Comparison of ENCODE assay signal across 10 cellular contexts in the genomic region with DNA sequence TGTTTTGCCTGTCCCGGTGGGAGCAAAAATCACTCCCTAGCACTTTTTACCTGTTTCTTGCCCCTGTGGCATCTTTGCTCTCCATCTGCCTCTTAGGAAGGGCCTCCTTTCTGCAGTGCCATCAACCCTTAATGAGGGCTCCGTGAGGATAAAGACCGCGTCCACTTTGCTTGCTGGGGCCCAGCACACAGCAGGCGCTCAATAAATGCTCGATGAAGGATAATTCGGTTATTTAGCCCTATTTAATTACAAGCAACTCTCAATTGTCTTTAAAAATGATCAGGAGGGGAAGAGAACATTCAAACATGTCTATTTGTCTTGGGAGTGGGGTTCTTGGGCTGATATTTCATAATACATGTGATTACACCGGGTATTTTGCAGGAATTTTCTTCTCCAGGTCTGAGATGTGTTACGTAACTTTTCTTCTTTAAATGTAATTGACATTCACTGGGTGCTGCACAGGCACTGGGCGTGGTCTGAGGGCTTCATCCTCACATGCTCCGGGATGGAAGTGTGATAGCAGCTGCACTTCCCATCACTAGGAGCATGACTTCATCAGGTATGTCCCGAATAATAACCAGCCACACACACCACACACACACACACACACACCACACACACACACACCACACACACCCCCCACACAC. TPM values are rescaled to one million over a fixed set of nuclear protein-coding genes. Genes with fewer than 3 reads are reported as not detected.
A peak's percentile ranks its signal among the peaks of the same experiment; 100 is the strongest.
DNase-seq lines count a peak whose midpoint lies in the region; ATAC-seq and TF ChIP-seq lines count a peak whose summit lies in the region.
"Had no signal": no experiment of that assay in that cellular context is flagged by ENCODE, and none has a peak within 500 bp of the region (broad histone marks: within the 10 kb centered on the region; RNA-seq: fewer than 3 reads in every experiment).

No MANE protein-coding gene starts in this region.

- intact Hi-C loops in CD4-positive, alpha-beta memory T cell (cut with micrococcal nuclease): no loop called here
- intact Hi-C loops in breast epithelium (cut with DNase I; ENCODE audit: low total_unique reads): no loop called here

- CTCF ChIA-PET in CD4-positive, alpha-beta memory T cell (lab: Charles Lee; ENCODE audit: partially characterized antibody): interaction anchor here (0.6 kb wide), 1 partner anchor 901 kb away, joined by 3 read pairs; no protein-coding TSS in a partner anchor

- H3K4me3 ChIP-seq in CD4-positive, alpha-beta memory T cell (ENCODE audit: low read length in 2 of 2): peak overlapping the region in 1 of 2 donors; percentile 19
- H3K4me3 ChIP-seq in HUES6 (ENCODE audit: low read depth, low read length) (peak overlapping the region; percentile 61), breast epithelium (peak overlapping the region in 2 of 3 donors; percentile 30 to 53)

- peak overlapping the region; percentile 4 for H3K9ac ChIP-seq in HUES6 (ENCODE audit: low read length)

- DNase-seq in CD4-positive, alpha-beta memory T cell: no peak
- DNase-seq in breast epithelium (ENCODE audit: low spot score in 2 of 2) (no peak), nephron progenitor cell (no peak), NCI-H2196 treated with DMSO at 0.1 percent for 48 hours (lab: John Stamatoyannopoulos, UW; ENCODE audit: unreplicated experiment) (no peak)
- no peak for DNase-seq in activated effector memory CD4-positive, alpha-beta T cell treated with anti-CD3 and anti-CD28 coated beads, Interleukin-2, amount 50 U/mL, for 16 hours

- POLR2A ChIA-PET in CD4-positive, alpha-beta memory T cell (lab: Charles Lee; ENCODE audit: partially characterized antibody): no interaction called here

- no peak for TF ChIP-seq POLR2A in breast epithelium (IDR thresholded peaks at IDR 0.05)

- peaks cover 4 to 10% (median 9%) of the 10 kb centered on the region in 4 donors for H3K4me1 Mint-ChIP-seq in CD4-positive, alpha-beta memory T cell
- H3K4me1 Mint-ChIP-seq in nephron progenitor cell: peaks cover 10% of the 10 kb centered on the region

- H3K4me3 Mint-ChIP-seq in CD4-positive, alpha-beta memory T cell: peak overlapping the region in 7 of 8 donors; percentile 54 to 80 (median 74)
- H3K4me3 Mint-ChIP-seq in nephron progenitor cell: peak overlapping the region; percentile 81

- no peak overlapping the region for H3K27ac ChIP-seq in CD4-positive, alpha-beta memory T cell (ENCODE audit: low read depth, low read length)
- H3K27ac ChIP-seq in HUES6 (ENCODE audit: low read depth, low read length) (no peak overlapping the region), breast epithelium (no peak overlapping the region)
- H3K27ac ChIP-seq: vagina had no signal

- H3K27ac Mint-ChIP-seq in CD4-positive, alpha-beta memory T cell: no peak overlapping the region
- no peak overlapping the region for H3K27ac Mint-ChIP-seq in nephron progenitor cell

- ATAC-seq in GM19035 (IDR thresholded peaks at IDR 0.05; ENCODE audit: unreplicated experiment) (no peak), GM19467 (IDR thresholded peaks at IDR 0.05; ENCODE audit: unreplicated experiment) (no peak)

- H3K4me1 ChIP-seq in CD4-positive, alpha-beta memory T cell (ENCODE audit: insufficient read depth, low read length): peaks cover 10% of the 10 kb centered on the region
- H3K4me1 ChIP-seq in HUES6 (ENCODE audit: control insufficient read depth, insufficient read depth, low read length) (peaks cover 16% of the 10 kb centered on the region), breast epithelium (no peaks in the 10 kb centered on the region)

- peaks cover 0 to 2% (median 0%) of the 10 kb centered on the region in 8 donors for H3K9me3 Mint-ChIP-seq in CD4-positive, alpha-beta memory T cell
- H3K9me3 Mint-ChIP-seq in nephron progenitor cell: no peaks in the 10 kb centered on the region

- no peaks in the 10 kb centered on the region for H3K27me3 ChIP-seq in CD4-positive, alpha-beta memory T cell (ENCODE audit: insufficient read depth, low read length)
- 0 out of 2 replicates have a peak, but pooled peaks cover 6% of the 10 kb centered on the region for H3K27me3 ChIP-seq in HUES6 (ENCODE audit: control insufficient read depth, insufficient read depth, low read length)
- peaks cover 0 to 40% of the 10 kb centered on the region in 2 donors for H3K27me3 ChIP-seq in breast epithelium

- no peaks in the 10 kb centered on the region for H3K36me3 Mint-ChIP-seq in CD4-positive, alpha-beta memory T cell
- no peaks in the 10 kb centered on the region for H3K36me3 Mint-ChIP-seq in nephron progenitor cell (ENCODE audit: low read depth)
- H3K36me3 Mint-ChIP-seq: IgD-negative memory B cell had no signal

- H3K9me3 ChIP-seq in CD4-positive, alpha-beta memory T cell (ENCODE audit: control insufficient read depth in 1 of 2, low read length in 2 of 2): no peaks in the 10 kb centered on the region
- H3K9me3 ChIP-seq in HUES6 (ENCODE audit: control insufficient read depth, insufficient read depth, low read depth, low read length): no peaks in the 10 kb centered on the region
- no peaks in the 10 kb centered on the region for H3K9me3 ChIP-seq in breast epithelium
- H3K9me3 ChIP-seq: vagina had no signal

- peaks cover 35 to 62% of the 10 kb centered on the region in 2 donors for H3K27me3 Mint-ChIP-seq in CD4-positive, alpha-beta memory T cell
- peaks cover 80% of the 10 kb centered on the region for H3K27me3 Mint-ChIP-seq in nephron progenitor cell (ENCODE audit: low read depth, poor library complexity)

- H3K36me3 ChIP-seq in CD4-positive, alpha-beta memory T cell (ENCODE audit: insufficient read depth, low read length): no peaks in the 10 kb centered on the region
- H3K36me3 ChIP-seq in HUES6 (ENCODE audit: control insufficient read depth, insufficient read depth, low read length): no peaks in the 10 kb centered on the region
- no peaks in the 10 kb centered on the region for H3K36me3 ChIP-seq in breast epithelium
- H3K36me3 ChIP-seq: vagina had no signal

- TF ChIP-seq CTCF in breast epithelium (IDR thresholded peaks at IDR 0.05) (no peak), nephron progenitor cell (IDR thresholded peaks at IDR 0.05) (no peak)

RNA-seq across cellular contexts. Expression of gene NTNG2, which starts 19.8 kb away (rescaled TPM):
- 1 to 10 TPM; 5.9 to 8.8 TPM for total RNA-seq in CD4-positive, alpha-beta memory T cell
- polyA plus RNA-seq in CD4-positive, alpha-beta memory T cell: 1 to 10 TPM; 1.0 to 1.4 TPM
- 1 to 10 TPM in 1 of 3 donors, under 1 TPM in 2; under 0.01 to 1.9 (median 0.29) TPM for total RNA-seq in breast epithelium
